In the genomic region with DNA sequence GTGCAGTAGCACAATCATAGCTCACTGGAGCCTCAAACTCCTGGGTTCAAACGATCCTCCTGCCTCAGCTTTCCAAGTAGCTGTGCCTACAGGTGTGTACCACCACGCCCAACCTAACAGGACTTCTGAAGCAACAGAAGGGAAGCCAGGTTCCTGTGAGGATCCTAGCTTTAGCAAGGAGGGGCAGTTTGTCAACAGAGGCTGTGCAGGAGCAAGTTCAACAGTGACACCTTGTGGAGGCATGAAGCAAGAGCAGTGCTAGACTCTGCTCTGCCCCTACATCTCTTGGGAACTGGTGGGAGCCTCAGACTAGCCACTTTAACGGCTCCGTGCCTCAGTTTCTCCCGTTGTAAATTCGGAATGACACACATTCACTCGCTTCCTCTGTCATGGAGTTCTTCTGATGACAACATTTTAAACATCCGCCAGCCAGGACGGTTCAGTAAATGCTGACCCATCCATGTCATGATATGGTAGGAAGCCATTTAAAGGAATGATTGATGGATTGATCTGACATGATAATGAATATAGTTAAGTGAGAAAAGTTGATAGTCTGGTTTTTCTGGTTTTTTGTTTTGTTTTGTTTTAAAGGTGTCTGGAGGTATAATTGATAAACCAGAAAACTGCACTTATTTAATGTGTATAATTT, we compare ENCODE assay signal across 9 cellular contexts.
A peak's percentile ranks its signal among the peaks of the same experiment; 100 is the strongest.
DNase-seq lines count a peak whose midpoint lies in the region; ATAC-seq and TF ChIP-seq lines count a peak whose summit lies in the region.
"Had no signal": no experiment of that assay in that cellular context is flagged by ENCODE, and none has a peak within 500 bp of the region (broad histone marks: within the 10 kb centered on the region; RNA-seq: fewer than 3 reads in every experiment).

No MANE protein-coding gene starts in this region.

- H3K9me3 ChIP-seq in cardiac muscle cell (ENCODE audit: low read depth) = no peaks in the 10 kb centered on the region
- H3K9me3 ChIP-seq in neural cell (ENCODE audit: low read length) = peaks cover 3% of the 10 kb centered on the region

- no peak overlapping the region for H3K4me2 ChIP-seq in neural cell (ENCODE audit: low read length)

- DNase-seq in cardiac muscle cell (ENCODE audit: low read depth in 1 of 2, low spot score in 1 of 2) (peak; percentile 30 to 35), Right ventricle myocardium superior (no peak), NCI-H1105 (lab: John Stamatoyannopoulos, UW) (peak; percentile 36)
- DNase-seq in activated naive CD4-positive, alpha-beta T cell treated with anti-CD3 and anti-CD28 coated beads, Interleukin-2, amount 50 U/mL, for 16 hours = peak; percentile 37
- no peak for DNase-seq in effector CD8-positive, alpha-beta T cell (lab: John Stamatoyannopoulos, UW)
- no peak for DNase-seq in activated effector memory CD4-positive, alpha-beta T cell treated with Interleukin-2 at 50 U/mL for 16 hours
- no peak for DNase-seq in activated T-helper 1 cell treated with anti-CD3 and anti-CD28 coated beads, Interleukin-12 subunit alpha, Interleukin-12 subunit beta, Interleukin-2, Interleukin-4 antibody, amounts not matched to agents 30 ng/mL and 10 ng/mL and 1 ng/mL, durations not matched to agents 14 hours and 24 hours and 36 hours (ENCODE audit: low spot score)

- ATAC-seq in Right ventricle myocardium superior (ENCODE audit: poor library complexity) = no peak

- no peak overlapping the region for H3K9ac ChIP-seq in neural cell (ENCODE audit: low read length)

- H3K27ac ChIP-seq in cardiac muscle cell (no peak overlapping the region), neural cell (ENCODE audit: low read length) (no peak overlapping the region)

- H3K4me3 ChIP-seq in cardiac muscle cell (no peak overlapping the region), neural cell (ENCODE audit: low read length) (no peak overlapping the region)

- peaks cover 2% of the 10 kb centered on the region for H3K36me3 Mint-ChIP-seq in activated T-helper 1 cell treated with anti-CD3 and anti-CD28 coated beads, Interleukin-12 subunit alpha, Interleukin-12 subunit beta, Interleukin-2, Interleukin-4 antibody, amounts not matched to agents 30 ng/mL and 10 ng/mL and 1 ng/mL, durations not matched to agents 14 hours and 24 hours and 36 hours (ENCODE audit: low read depth)

- no peaks in the 10 kb centered on the region for H3K79me2 ChIP-seq in neural cell (replicated peaks; ENCODE audit: insufficient read depth, low read length)

- H3K4me3 Mint-ChIP-seq in activated T-helper 1 cell treated with anti-CD3 and anti-CD28 coated beads, Interleukin-12 subunit alpha, Interleukin-12 subunit beta, Interleukin-2, Interleukin-4 antibody, amounts not matched to agents 30 ng/mL and 10 ng/mL and 1 ng/mL, durations not matched to agents 14 hours and 24 hours and 36 hours = no peak overlapping the region
- H3K4me3 Mint-ChIP-seq: activated naive CD4-positive, alpha-beta T cell treated with anti-CD3 and anti-CD28 coated beads, Interleukin-2, amount 50 U/mL, for 24 hours had no signal

- no peaks in the 10 kb centered on the region for H3K4me1 ChIP-seq in cardiac muscle cell (ENCODE audit: low read depth)

- intact Hi-C loops in Right ventricle myocardium superior (cut with DNase I) = loop anchor here (10.0 kb wide), 1 partner anchor 365 kb away; a partner anchor contains a TSS
- intact Hi-C loops in activated T-helper 1 cell treated with anti-CD3 and anti-CD28 coated beads, Interleukin-12 subunit alpha, Interleukin-12 subunit beta, Interleukin-2, Interleukin-4 antibody, amounts not matched to agents 30 ng/mL and 10 ng/mL and 1 ng/mL, durations not matched to agents 14 hours and 24 hours and 36 hours (cut with micrococcal nuclease) = loop anchor here (1.0 to 5.0 kb wide), 3 partner anchors 43 to 371 kb away; no protein-coding TSS in a partner anchor

- H3K36me3 ChIP-seq in cardiac muscle cell (no peaks in the 10 kb centered on the region), neural cell (ENCODE audit: insufficient read depth, low read length) (no peaks in the 10 kb centered on the region)

- H4K20me1 ChIP-seq in neural cell (ENCODE audit: insufficient read depth) = no peaks in the 10 kb centered on the region

- no peaks in the 10 kb centered on the region for H3K9me2 ChIP-seq in neural cell (ENCODE audit: insufficient read depth, low read length)

- H3F3A ChIP-seq in neural cell (ENCODE audit: insufficient read depth, low read length, poor library complexity, severe bottlenecking) = peaks cover 3% of the 10 kb centered on the region

- TF ChIP-seq EP300 in neural cell (conservative IDR thresholded peaks at IDR 0.05; ENCODE audit: poor library complexity, severe bottlenecking) = no peak

- TF ChIP-seq CTCF in cardiac muscle cell (IDR thresholded peaks at IDR 0.05; ENCODE audit: low read depth, low read length) (peak; percentile 34), neural cell (IDR thresholded peaks at IDR 0.05; ENCODE audit: poor library complexity, severe bottlenecking) (peak; percentile 51)

- peaks cover 17% of the 10 kb centered on the region for H3K9me3 Mint-ChIP-seq in activated T-helper 1 cell treated with anti-CD3 and anti-CD28 coated beads, Interleukin-12 subunit alpha, Interleukin-12 subunit beta, Interleukin-2, Interleukin-4 antibody, amounts not matched to agents 30 ng/mL and 10 ng/mL and 1 ng/mL, durations not matched to agents 14 hours and 24 hours and 36 hours

- H3K27ac Mint-ChIP-seq in activated T-helper 1 cell treated with anti-CD3 and anti-CD28 coated beads, Interleukin-12 subunit alpha, Interleukin-12 subunit beta, Interleukin-2, Interleukin-4 antibody, amounts not matched to agents 30 ng/mL and 10 ng/mL and 1 ng/mL, durations not matched to agents 14 hours and 24 hours and 36 hours = no peak overlapping the region
- H3K27ac Mint-ChIP-seq: activated naive CD4-positive, alpha-beta T cell treated with anti-CD3 and anti-CD28 coated beads, Interleukin-2, amount 50 U/mL, for 24 hours had no signal

- peak; percentile 27 for TF ChIP-seq RAD21 in neural cell (conservative IDR thresholded peaks at IDR 0.05)

- peaks cover 7% of the 10 kb centered on the region for H3K27me3 Mint-ChIP-seq in activated T-helper 1 cell treated with anti-CD3 and anti-CD28 coated beads, Interleukin-12 subunit alpha, Interleukin-12 subunit beta, Interleukin-2, Interleukin-4 antibody, amounts not matched to agents 30 ng/mL and 10 ng/mL and 1 ng/mL, durations not matched to agents 14 hours and 24 hours and 36 hours (ENCODE audit: insufficient read depth)
- H3K27me3 Mint-ChIP-seq: activated naive CD4-positive, alpha-beta T cell treated with anti-CD3 and anti-CD28 coated beads, Interleukin-2, amount 50 U/mL, for 24 hours had no signal

- peaks cover 14% of the 10 kb centered on the region for H3K4me1 Mint-ChIP-seq in activated T-helper 1 cell treated with anti-CD3 and anti-CD28 coated beads, Interleukin-12 subunit alpha, Interleukin-12 subunit beta, Interleukin-2, Interleukin-4 antibody, amounts not matched to agents 30 ng/mL and 10 ng/mL and 1 ng/mL, durations not matched to agents 14 hours and 24 hours and 36 hours (ENCODE audit: low read depth)

- no peak overlapping the region for H2AFZ ChIP-seq in neural cell (ENCODE audit: low read depth, low read length)

- no peaks in the 10 kb centered on the region for H3K27me3 ChIP-seq in cardiac muscle cell
- no peaks in the 10 kb centered on the region for H3K27me3 ChIP-seq in neural cell (ENCODE audit: insufficient read depth, low read depth, low read length)

TF ChIP-seq in neural cell, 6 proteins besides CTCF, POLR2A, EP300 and RAD21:
- TF ChIP-seq, protein P1, sequence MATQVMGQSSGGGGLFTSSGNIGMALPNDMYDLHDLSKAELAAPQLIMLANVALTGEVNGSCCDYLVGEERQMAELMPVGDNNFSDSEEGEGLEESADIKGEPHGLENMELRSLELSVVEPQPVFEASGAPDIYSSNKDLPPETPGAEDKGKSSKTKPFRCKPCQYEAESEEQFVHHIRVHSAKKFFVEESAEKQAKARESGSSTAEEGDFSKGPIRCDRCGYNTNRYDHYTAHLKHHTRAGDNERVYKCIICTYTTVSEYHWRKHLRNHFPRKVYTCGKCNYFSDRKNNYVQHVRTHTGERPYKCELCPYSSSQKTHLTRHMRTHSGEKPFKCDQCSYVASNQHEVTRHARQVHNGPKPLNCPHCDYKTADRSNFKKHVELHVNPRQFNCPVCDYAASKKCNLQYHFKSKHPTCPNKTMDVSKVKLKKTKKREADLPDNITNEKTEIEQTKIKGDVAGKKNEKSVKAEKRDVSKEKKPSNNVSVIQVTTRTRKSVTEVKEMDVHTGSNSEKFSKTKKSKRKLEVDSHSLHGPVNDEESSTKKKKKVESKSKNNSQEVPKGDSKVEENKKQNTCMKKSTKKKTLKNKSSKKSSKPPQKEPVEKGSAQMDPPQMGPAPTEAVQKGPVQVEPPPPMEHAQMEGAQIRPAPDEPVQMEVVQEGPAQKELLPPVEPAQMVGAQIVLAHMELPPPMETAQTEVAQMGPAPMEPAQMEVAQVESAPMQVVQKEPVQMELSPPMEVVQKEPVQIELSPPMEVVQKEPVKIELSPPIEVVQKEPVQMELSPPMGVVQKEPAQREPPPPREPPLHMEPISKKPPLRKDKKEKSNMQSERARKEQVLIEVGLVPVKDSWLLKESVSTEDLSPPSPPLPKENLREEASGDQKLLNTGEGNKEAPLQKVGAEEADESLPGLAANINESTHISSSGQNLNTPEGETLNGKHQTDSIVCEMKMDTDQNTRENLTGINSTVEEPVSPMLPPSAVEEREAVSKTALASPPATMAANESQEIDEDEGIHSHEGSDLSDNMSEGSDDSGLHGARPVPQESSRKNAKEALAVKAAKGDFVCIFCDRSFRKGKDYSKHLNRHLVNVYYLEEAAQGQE (IDR thresholded peaks at IDR 0.05; ENCODE audit: borderline replicate concordance) = no peak
- TF ChIP-seq SMC3 (conservative IDR thresholded peaks at IDR 0.05; ENCODE audit: poor library complexity) = peak; percentile 23

Comparison
In these comparisons a context has a peak if more than half of its experiments do, and no peak if none do; other contexts are left out.
1. DNase-seq: peak in cardiac muscle cell (2 of 2), NCI-H1105 (single experiment) and activated naive CD4-positive, alpha-beta T cell treated with anti-CD3 and anti-CD28 coated beads, Interleukin-2, amount 50 U/mL, for 16 hours (single experiment); none in Right ventricle myocardium superior (single experiment), effector CD8-positive, alpha-beta T cell (single experiment), activated effector memory CD4-positive, alpha-beta T cell treated with Interleukin-2 at 50 U/mL for 16 hours (single experiment) and activated T-helper 1 cell treated with anti-CD3 and anti-CD28 coated beads, Interleukin-12 subunit alpha, Interleukin-12 subunit beta, Interleukin-2, Interleukin-4 antibody, amounts not matched to agents 30 ng/mL and 10 ng/mL and 1 ng/mL, durations not matched to agents 14 hours and 24 hours and 36 hours (single experiment).